23 cellular contexts compared by ENCODE assay signal in the genomic region with DNA sequence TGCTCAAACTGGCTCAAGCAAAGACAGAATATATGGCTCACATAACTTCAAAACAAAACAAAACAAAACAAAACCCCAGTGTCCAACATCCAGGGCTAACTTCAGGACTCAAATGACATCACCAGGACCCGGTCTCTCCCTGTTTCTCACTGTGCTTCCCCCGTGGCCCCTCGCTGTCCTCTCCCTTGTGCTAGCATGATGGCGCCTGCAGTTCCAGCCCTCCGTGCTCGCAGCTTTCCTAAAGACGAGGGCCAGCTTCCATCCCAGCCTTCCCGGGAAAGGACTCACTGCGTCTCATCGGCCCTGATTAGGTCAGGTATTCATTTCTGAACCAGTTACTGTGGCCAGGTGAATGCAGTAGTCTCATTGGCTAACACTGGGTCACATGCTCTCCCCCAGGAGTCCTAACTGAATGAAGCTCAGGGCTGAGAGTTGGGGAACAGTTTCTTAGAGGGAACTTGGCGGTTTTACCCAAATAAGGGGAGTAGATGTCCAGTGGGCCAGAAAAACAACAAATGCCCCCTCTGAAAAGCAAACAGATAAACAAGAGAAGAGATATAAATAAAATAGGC. TPM values are rescaled to one million over a fixed set of nuclear protein-coding genes. Genes with fewer than 3 reads are reported as not detected.
DNase-seq lines count a peak whose midpoint lies in the region; ATAC-seq, FAIRE-seq and TF ChIP-seq lines count a peak whose summit lies in the region.
"Had no signal": no experiment of that assay in that cellular context is flagged by ENCODE, and none has a peak within 500 bp of the region (broad histone marks: within the 10 kb centered on the region; RNA-seq: fewer than 3 reads in every experiment).

No MANE protein-coding gene starts in this region.

- H3K9me3 ChIP-seq in HCT116 (ENCODE audit: control insufficient read depth in 1 of 2, insufficient read depth in 1 of 2, low read depth in 1 of 2, low read length in 2 of 2) (no peaks in the 10 kb centered on the region), GM12878 (replicated peaks; ENCODE audit: control insufficient read depth, insufficient read depth, low read length) (no peaks in the 10 kb centered on the region), trophoblast cell (ENCODE audit: insufficient read depth, low read depth, low read length) (peaks cover 2% of the 10 kb centered on the region)
- no peaks in the 10 kb centered on the region for H3K9me3 ChIP-seq in effector memory CD4-positive, alpha-beta T cell (ENCODE audit: control insufficient read depth, low read length)
- H3K9me3 ChIP-seq: HAP-1 had no signal

- BruUV-seq in HCT116 (replicated peaks; lab: Mats Ljungman, UMichigan) (no TSS peak), GM12878 (replicated peaks; lab: Mats Ljungman, UMichigan) (no TSS peak)

- H4K91ac ChIP-seq in trophoblast cell (ENCODE audit: low read depth, low read length) = no peak overlapping the region

- H3K4me1 ChIP-seq in HCT116 (ENCODE audit: control insufficient read depth in 1 of 2, insufficient read depth in 2 of 2, low read length in 2 of 2) (no peaks in the 10 kb centered on the region), GM12878 (ENCODE audit: control insufficient read depth, insufficient read depth, low read length) (no peaks in the 10 kb centered on the region), trophoblast cell (ENCODE audit: control insufficient read depth in 1 of 2, insufficient read depth in 2 of 2, low read length in 2 of 2) (no peaks in the 10 kb centered on the region)
- H3K4me1 ChIP-seq in effector memory CD4-positive, alpha-beta T cell (ENCODE audit: control insufficient read depth, insufficient read depth, low read length, poor library complexity, severe bottlenecking) = no peaks in the 10 kb centered on the region
- H3K4me1 ChIP-seq: HAP-1 had no signal

- H3K4me2 ChIP-seq in HCT116 (ENCODE audit: low read length) (no peak overlapping the region), GM12878 (ENCODE audit: control insufficient read depth, insufficient read depth) (no peak overlapping the region), trophoblast cell (ENCODE audit: low read length) (no peak overlapping the region)

- H3K36me3 Mint-ChIP-seq in natural killer cell = no peaks in the 10 kb centered on the region
- H3K36me3 Mint-ChIP-seq: CD14-positive monocyte; CD8-positive, alpha-beta T cell had no signal

- no peak overlapping the region for H3K18ac ChIP-seq in trophoblast cell (ENCODE audit: low read length)

- no peak for TF ChIP-seq EP300 in GM12878 (IDR thresholded peaks at IDR 0.05; ENCODE audit: borderline replicate concordance in 1 of 2, control insufficient read depth in 1 of 2, low read depth in 2 of 2, low read length in 2 of 2)

- no peak for FAIRE-seq in GM12878 (lab: Jason Lieb, UNC)
- FAIRE-seq: A204.1, D721Med, G401.6, GM12892, HepG2, HTR-8/SVneo had no signal

- no peak overlapping the region for H3K27ac Mint-ChIP-seq in natural killer cell
- H3K27ac Mint-ChIP-seq: CD14-positive monocyte; CD8-positive, alpha-beta T cell; HFFc6 had no signal

- H3K4me3 ChIP-seq in HCT116 (replicated peaks in 1 of 2; ENCODE audit: low read depth in 1 of 2, low read length in 2 of 2) (no peak overlapping the region), GM12878 (no peak overlapping the region), trophoblast cell (ENCODE audit: low read depth, low read length) (no peak overlapping the region)
- no peak overlapping the region for H3K4me3 ChIP-seq in effector memory CD4-positive, alpha-beta T cell (ENCODE audit: insufficient read depth, low read depth, low read length, poor library complexity, severe bottlenecking)
- H3K4me3 ChIP-seq: HAP-1 had no signal

- no peak overlapping the region for H2BK5ac ChIP-seq in trophoblast cell (ENCODE audit: low read depth, low read length, poor library complexity)

- H3K4me1 Mint-ChIP-seq in natural killer cell = no peaks in the 10 kb centered on the region
- H3K4me1 Mint-ChIP-seq: CD14-positive monocyte had no signal

- H3K4me3 Mint-ChIP-seq in natural killer cell = no peak overlapping the region
- H3K4me3 Mint-ChIP-seq: CD14-positive monocyte; CD8-positive, alpha-beta T cell; HFFc6 had no signal

- H3K27ac ChIP-seq in HCT116 (ENCODE audit: low read depth, low read length) (no peak overlapping the region), GM12878 (ENCODE audit: control insufficient read depth, insufficient read depth) (no peak overlapping the region), trophoblast cell (ENCODE audit: low read depth, low read length) (no peak overlapping the region)
- no peak overlapping the region for H3K27ac ChIP-seq in effector memory CD4-positive, alpha-beta T cell (ENCODE audit: insufficient read depth, low read length, poor library complexity, severe bottlenecking)

- H4K8ac ChIP-seq in trophoblast cell (ENCODE audit: low read depth, low read length) = no peak overlapping the region

- H3K23ac ChIP-seq in trophoblast cell (ENCODE audit: low read length) = no peak overlapping the region

- 39% methylated on average over 11 of the region's 11 CpGs for WGBS in GM12878 (ENCODE audit: insufficient coverage, insufficient replicate concordance, low lambda C conversion rate, missing lambda C conversion rate)
- WGBS in trophoblast cell (ENCODE audit: extremely low coverage, insufficient coverage, insufficient read length) = no CpG with 5 or more reads among the region's 11 CpGs

- DNase-seq in HCT116 (ENCODE audit: low read depth, low spot score) (no peak), GM12878 (ENCODE audit: low read depth, low spot score) (no peak), iPS-NIHi11 (ENCODE audit: low spot score) (peak; percentile 46), trophoblast cell (peak in 1 of 2 donors; percentile 32), natural killer cell (no peak), NCI-H446 (lab: John Stamatoyannopoulos, UW) (no peak)
- DNase-seq in effector memory CD4-positive, alpha-beta T cell = no peak
- DNase-seq: CD8-positive, alpha-beta T cell; COR-L47; DMS153; DMS79 treated with DMSO at 0.1 percent for 48 hours; EL; HFFc6; KBM-7 had no signal

- H2AK5ac ChIP-seq in trophoblast cell (ENCODE audit: low read length) = no peak overlapping the region

- H2BK120ac ChIP-seq in trophoblast cell (ENCODE audit: insufficient read depth, low read length, poor library complexity) = no peak overlapping the region

- peak; percentile 88 for ATAC-seq in HCT116
- ATAC-seq in GM12878 = no peak
- no peak for ATAC-seq in natural killer cell
- ATAC-seq in HG02981 (IDR thresholded peaks at IDR 0.05; ENCODE audit: unreplicated experiment) = no peak
- ATAC-seq: CD8-positive, alpha-beta T cell; HepG2 had no signal

- in situ Hi-C loops in GM12878 (cut with MboI) = no loop called here

- RAD21 ChIA-PET in HCT116 (lab: Charles Lee; ENCODE audit: low non-redundant PET in 1 of 2, low total read pairs in 2 of 2, uncharacterized antibody in 2 of 2, unreplicated experiment in 2 of 2) (no interaction called here), GM12878 (lab: Charles Lee; ENCODE audit: unreplicated experiment) (no interaction called here)

- H2BK12ac ChIP-seq in trophoblast cell (ENCODE audit: low read length) = no peak overlapping the region

- no peaks in the 10 kb centered on the region for H3K79me1 ChIP-seq in trophoblast cell (ENCODE audit: low read length)

- H2AFZ ChIP-seq in HCT116 (ENCODE audit: low read depth, low read length, poor library complexity, severe bottlenecking) (peak overlapping the region; percentile 5), GM12878 (ENCODE audit: control insufficient read depth, low read depth, low read length) (no peak overlapping the region), trophoblast cell (ENCODE audit: insufficient read depth, low read length, poor library complexity) (no peak overlapping the region)

- TF ChIP-seq CTCF in HCT116 (IDR thresholded peaks at IDR 0.05 in 2 of 3, conservative IDR thresholded peaks at IDR 0.05 in 1 of 3; ENCODE audit: borderline replicate concordance in 1 of 3, insufficient read depth in 1 of 3, low read depth in 2 of 3, low read length in 2 of 3) (no peak), GM12878 (IDR thresholded peaks at IDR 0.05 in 2 of 3, conservative IDR thresholded peaks at IDR 0.05 in 1 of 3; ENCODE audit: control insufficient read depth in 2 of 3, extremely low read depth in 1 of 3, insufficient read depth in 1 of 3, low read depth in 3 of 3, low read length in 3 of 3) (no peak), natural killer cell (IDR thresholded peaks at IDR 0.05) (no peak)

- H3K79me2 ChIP-seq in HCT116 (ENCODE audit: insufficient read depth, low read length) = no peaks in the 10 kb centered on the region
- no peaks in the 10 kb centered on the region for H3K79me2 ChIP-seq in GM12878 (ENCODE audit: control insufficient read depth, insufficient read depth, low read length)
- H3K79me2 ChIP-seq in trophoblast cell (ENCODE audit: control insufficient read depth, insufficient read depth, low read length, poor library complexity) = no peaks in the 10 kb centered on the region

- intact Hi-C loops in HCT116 (cut with micrococcal nuclease) (no loop called here), GM12878 (cut with micrococcal nuclease; ENCODE audit: unreplicated experiment) (no loop called here), natural killer cell (cut with micrococcal nuclease) (no loop called here)

- TF ChIP-seq POLR2A in HCT116 (IDR thresholded peaks at IDR 0.05; ENCODE audit: borderline replicate concordance, extremely low read depth, insufficient read depth, insufficient read length) (no peak), GM12878 (IDR thresholded peaks at IDR 0.05; ENCODE audit: low read depth, low read length) (no peak)

- H4K20me1 ChIP-seq in HCT116 (ENCODE audit: insufficient read depth) (no peaks in the 10 kb centered on the region), GM12878 (ENCODE audit: control insufficient read depth, insufficient read depth) (no peaks in the 10 kb centered on the region)

- H4K12ac ChIP-seq in trophoblast cell (ENCODE audit: low read depth, low read length) = no peak overlapping the region

- no peak overlapping the region for H3K4ac ChIP-seq in trophoblast cell (ENCODE audit: low read depth, low read length)

- H3K9me2 ChIP-seq in HCT116 (ENCODE audit: insufficient read depth) = no peaks in the 10 kb centered on the region

- H3K9ac ChIP-seq in HCT116 (ENCODE audit: low read length) (no peak overlapping the region), GM12878 (ENCODE audit: control insufficient read depth, insufficient read depth, low read length) (no peak overlapping the region), trophoblast cell (ENCODE audit: low read length) (peak overlapping the region; percentile 20)

- no peaks in the 10 kb centered on the region for H3K36me3 ChIP-seq in HCT116 (ENCODE audit: control insufficient read depth in 1 of 2, insufficient read depth in 2 of 2, low read length in 2 of 2)
- no peaks in the 10 kb centered on the region for H3K36me3 ChIP-seq in GM12878 (ENCODE audit: control insufficient read depth in 2 of 2, insufficient read depth in 2 of 2, low read length in 1 of 2)
- H3K36me3 ChIP-seq in trophoblast cell (ENCODE audit: control insufficient read depth in 1 of 2, insufficient read depth in 2 of 2, low read length in 2 of 2) = no peaks in the 10 kb centered on the region
- no peaks in the 10 kb centered on the region for H3K36me3 ChIP-seq in effector memory CD4-positive, alpha-beta T cell (ENCODE audit: control insufficient read depth, insufficient read depth, low read length)
- H3K36me3 ChIP-seq: HAP-1 had no signal

- TF ChIP-seq RAD21 in HCT116 (IDR thresholded peaks at IDR 0.05; ENCODE audit: low read depth) = no peak
- no peak for TF ChIP-seq RAD21 in GM12878 (IDR thresholded peaks at IDR 0.05; ENCODE audit: insufficient read depth, low read depth, low read length)

- CTCF ChIA-PET in HCT116 (lab: Charles Lee) (no interaction called here), GM12878 (lab: Yijun Ruan, JAX) (interaction anchor here (0.6 kb wide), 1 partner anchor 164 kb away, joined by 3 read pairs; no protein-coding TSS in a partner anchor)

- SMC1A ChIA-PET in GM12878 (lab: Charles Lee; ENCODE audit: uncharacterized antibody, unreplicated experiment) = no interaction called here

- no peaks in the 10 kb centered on the region for H3K9me3 Mint-ChIP-seq in natural killer cell
- H3K9me3 Mint-ChIP-seq: CD8-positive, alpha-beta T cell; HFFc6 had no signal

- H3K14ac ChIP-seq in trophoblast cell (ENCODE audit: low read length) = no peak overlapping the region

- H3K27me3 Mint-ChIP-seq in natural killer cell (ENCODE audit: low read depth in 2 of 2) = peaks cover 3 to 8% of the 10 kb centered on the region in 2 donors

- H3K27me3 ChIP-seq in HCT116 (ENCODE audit: insufficient read depth, low read length) (no peaks in the 10 kb centered on the region), GM12878 (replicated peaks in 1 of 2; ENCODE audit: control insufficient read depth in 2 of 2, insufficient read depth in 2 of 2, low read length in 1 of 2) (no peaks in the 10 kb centered on the region), trophoblast cell (ENCODE audit: insufficient read depth, low read length) (no peaks in the 10 kb centered on the region)
- H3K27me3 ChIP-seq in effector memory CD4-positive, alpha-beta T cell (replicated peaks; ENCODE audit: control insufficient read depth, insufficient read depth, low read length, poor library complexity, severe bottlenecking) = no peaks in the 10 kb centered on the region

- POLR2A ChIA-PET in HCT116 (lab: Charles Lee) (no interaction called here), GM12878 (lab: Charles Lee) (no interaction called here)

RNA-seq across cellular contexts. Expression of a gene that starts 33.0 kb away (rescaled TPM):
- total RNA-seq in HCT116 (2021; ENCODE audit: unreplicated experiment) (144 TPM), GM12878 (2014; rRNA removed) (0.05 and 0.28 TPM in 2 replicates), GM12878 (2014; rRNA removed; fragmentation: Illumina TruSeq; extraction: Trizol) (0.14 TPM in 1 of 2 replicates, not detected in the other), GM12878 (2021) (0.56 and 0.72 TPM in 2 replicates), natural killer cell (100 to 1,000 TPM; 120 to 179 (median 124) TPM)
- polyA plus RNA-seq in HCT116 (2012) = 136 and 187 TPM in 2 replicates
- total RNA-seq in GM12878 (2013; cell fraction: nucleolus; rRNA removed) = 1.0 and 2.1 TPM in 2 replicates
- 0.05 TPM for polyA plus RNA-seq in GM12878 (2011; ENCODE audit: low read depth)
- polyA plus RNA-seq in GM12878 (2011; rRNA removed) (0.01 and 0.03 TPM in 2 replicates), GM12878 (2014; fragmentation: Illumina TruSeq; extraction: Trizol) (0.04 and 0.21 TPM in 2 replicates), GM12878 (2014; fragmentation: Nextera tagmentation; extraction: Ambion mirVana) (under 1 TPM; 0.02 TPM), GM12878 (2014; rRNA removed) (not detected in 2 replicates), GM12878 (2016; fragmentation: Nextera tagmentation; extraction: Ambion mirVana) (under 1 TPM; 0.08 to 0.20 TPM)
- polyA plus RNA-seq in GM12878 (2011; cell fraction: cytosol; rRNA removed) = 0.03 and 0.05 TPM in 2 replicates
- polyA plus RNA-seq in GM12878 (2011; cell fraction: nucleus; rRNA removed) = 0.03 and 0.13 TPM in 2 replicates
- 0.21 and 0.53 TPM in 2 replicates for polyA plus RNA-seq in GM12878 (2012)
- 0.05 TPM in 1 of 2 replicates, not detected in the other for polyA minus RNA-seq in GM12878 (2011; rRNA and poly(A)+ RNA removed)
- polyA minus RNA-seq in GM12878 (2011; cell fraction: cytosol; rRNA and poly(A)+ RNA removed) = 0.94 and 2.0 TPM in 2 replicates
- polyA minus RNA-seq in GM12878 (2011; cell fraction: nucleus; rRNA and poly(A)+ RNA removed) = under 0.01 and 0.19 TPM in 2 replicates
- polyA plus RNA-seq in trophoblast cell (2013) = 57.7 and 58.8 TPM in 2 replicates
- total RNA-seq: HepG2 had no signal

Comparison
In these comparisons a context has a peak if more than half of its experiments do, and no peak if none do; other contexts are left out.
1. RNA of a gene that starts 33.0 kb away (total RNA-seq): 144 TPM in HCT116 (single experiment) and 120 to 179 TPM in natural killer cell; 0.05 to 2.1 TPM in GM12878; every median in the first group is over 10 times any median in the second.